Comparison of ENCODE assay signal across 8 cellular contexts in genomic region chr11:96257972-96258951, GRCh38.
DNase-seq lines count a peak whose midpoint lies in the region; ATAC-seq and TF ChIP-seq lines count a peak whose summit lies in the region.

No MANE protein-coding gene starts in this region.

- TF ChIP-seq POLR2A in esophagus squamous epithelium (IDR thresholded peaks at IDR 0.05) = no peak

- peaks cover 17 to 84% (median 35%) of the 10 kb centered on the region in 3 donors for H3K4me1 ChIP-seq in esophagus squamous epithelium
- peaks cover 20% of the 10 kb centered on the region for H3K4me1 ChIP-seq in HAP-1

- peaks cover 92 to 95% (median 93%) of the 10 kb centered on the region in 3 donors for H3K4me1 Mint-ChIP-seq in T-cell
- peaks cover 74% of the 10 kb centered on the region for H3K4me1 Mint-ChIP-seq in stimulated activated memory B cell treated with anti-CD40 and anti-IgM and Interleukin-4, amounts not matched to agents 10 μg/mL and 1 μg/mL and 100 μg/mL, for 72 hours

- H3K27me3 ChIP-seq in esophagus squamous epithelium = no peaks in the 10 kb centered on the region
- H3K27me3 ChIP-seq in HAP-1 (ENCODE audit: low read depth) = no peaks in the 10 kb centered on the region

- in situ Hi-C loops in HAP-1 (cut with MboI; ENCODE audit: low sequenced_read_pairs) = no loop called here

- H3K9me3 Mint-ChIP-seq in T-cell = no peaks in the 10 kb centered on the region
- H3K9me3 Mint-ChIP-seq in stimulated activated memory B cell treated with anti-CD40 and anti-IgM and Interleukin-4, amounts not matched to agents 10 μg/mL and 1 μg/mL and 100 μg/mL, for 72 hours = no peaks in the 10 kb centered on the region

- intact Hi-C loops in esophagus squamous epithelium (cut with DNase I) = loop anchor here (10.0 kb wide), 1 partner anchor 77 kb away; no protein-coding TSS in a partner anchor

- peak overlapping the region; percentile 61 to 74 (median 73) for H3K4me3 Mint-ChIP-seq in T-cell
- H3K4me3 Mint-ChIP-seq in stimulated activated memory B cell treated with anti-CD40 and anti-IgM and Interleukin-4, amounts not matched to agents 10 μg/mL and 1 μg/mL and 100 μg/mL, for 72 hours = peak overlapping the region; percentile 55

- ATAC-seq in HG03039 (IDR thresholded peaks at IDR 0.05; ENCODE audit: unreplicated experiment) (peak; percentile 65), T-cell (replicated peaks in 1 of 4) (peak; percentile 82 to 86 (median 83))
- peak; percentile 83 for ATAC-seq in stimulated activated memory B cell treated with anti-CD40 and anti-IgM and Interleukin-4, amounts not matched to agents 10 μg/mL and 1 μg/mL and 100 μg/mL, for 72 hours

- no peaks in the 10 kb centered on the region for H3K27me3 Mint-ChIP-seq in T-cell
- no peaks in the 10 kb centered on the region for H3K27me3 Mint-ChIP-seq in stimulated activated memory B cell treated with anti-CD40 and anti-IgM and Interleukin-4, amounts not matched to agents 10 μg/mL and 1 μg/mL and 100 μg/mL, for 72 hours

- no peak for TF ChIP-seq CTCF in esophagus squamous epithelium (IDR thresholded peaks at IDR 0.05)

- peak; percentile 73 for DNase-seq in activated effector memory CD4-positive, alpha-beta T cell treated with anti-CD3 and anti-CD28 coated beads, Interleukin-2, amount 50 U/mL, for 16 hours
- no peak for DNase-seq in activated effector memory CD4-positive, alpha-beta T cell treated with Interleukin-2 at 50 U/mL for 16 hours
- DNase-seq in T-cell (peak in 33 of 34 experiments; percentile 20 to 73 (median 43)), esophagus squamous epithelium (lab: John Stamatoyannopoulos, UW) (no peak), HAP-1 (ENCODE audit: low spot score in 2 of 2) (no peak), mucosa of gallbladder (ENCODE audit: low spot score) (no peak)

- peaks cover 6% of the 10 kb centered on the region for H3K36me3 Mint-ChIP-seq in T-cell
- H3K36me3 Mint-ChIP-seq in stimulated activated memory B cell treated with anti-CD40 and anti-IgM and Interleukin-4, amounts not matched to agents 10 μg/mL and 1 μg/mL and 100 μg/mL, for 72 hours = no peaks in the 10 kb centered on the region

- peak overlapping the region; percentile 38 to 80 (median 68) for H3K27ac ChIP-seq in esophagus squamous epithelium

- H3K36me3 ChIP-seq in esophagus squamous epithelium = no peaks in the 10 kb centered on the region
- no peaks in the 10 kb centered on the region for H3K36me3 ChIP-seq in HAP-1 (replicated peaks)

- POLR2A ChIA-PET in T-cell (lab: Charles Lee) = interaction anchor here in 1 of 2 donors (0.6 to 1.0 kb wide), 4 partner anchors 11 to 85 kb away, joined by 3 to 4 read pairs (median 3); no protein-coding TSS in a partner anchor

- peak overlapping the region; percentile 100 for H3K27ac Mint-ChIP-seq in T-cell
- peak overlapping the region; percentile 88 for H3K27ac Mint-ChIP-seq in stimulated activated memory B cell treated with anti-CD40 and anti-IgM and Interleukin-4, amounts not matched to agents 10 μg/mL and 1 μg/mL and 100 μg/mL, for 72 hours

- CTCF ChIA-PET in T-cell (lab: Charles Lee) = interaction anchor here (0.5 to 1.8 kb wide), 7 partner anchors 8 to 136 kb away, joined by 3 to 11 read pairs (median 4); partner anchors contain the start of gene MAML2 (in 1 of the 2)

- H3K9me3 ChIP-seq in esophagus squamous epithelium (no peaks in the 10 kb centered on the region), HAP-1 (no peaks in the 10 kb centered on the region)

- H3K4me3 ChIP-seq in esophagus squamous epithelium (peak overlapping the region in 1 of 4 donors; percentile 30), HAP-1 (no peak overlapping the region)

- WGBS in esophagus squamous epithelium, 2 donors = 37 to 49% methylated on average over 4 of the region's 4 CpGs

Comparison
In these comparisons a context has a peak if more than half of its experiments do, and no peak if none do; other contexts are left out.
1. DNase-seq: peak in activated effector memory CD4-positive, alpha-beta T cell treated with anti-CD3 and anti-CD28 coated beads, Interleukin-2, amount 50 U/mL, for 16 hours (single experiment) and T-cell (33 of 34); none in activated effector memory CD4-positive, alpha-beta T cell treated with Interleukin-2 at 50 U/mL for 16 hours (single experiment), esophagus squamous epithelium (single experiment), HAP-1 (0 of 2) and mucosa of gallbladder (single experiment).
2. Peak in every context shown above with its lines, with median percentiles within 50 percentile points of each other: ATAC-seq.